Comparison of ENCODE assay signal across 15 cellular contexts in the genomic region with DNA sequence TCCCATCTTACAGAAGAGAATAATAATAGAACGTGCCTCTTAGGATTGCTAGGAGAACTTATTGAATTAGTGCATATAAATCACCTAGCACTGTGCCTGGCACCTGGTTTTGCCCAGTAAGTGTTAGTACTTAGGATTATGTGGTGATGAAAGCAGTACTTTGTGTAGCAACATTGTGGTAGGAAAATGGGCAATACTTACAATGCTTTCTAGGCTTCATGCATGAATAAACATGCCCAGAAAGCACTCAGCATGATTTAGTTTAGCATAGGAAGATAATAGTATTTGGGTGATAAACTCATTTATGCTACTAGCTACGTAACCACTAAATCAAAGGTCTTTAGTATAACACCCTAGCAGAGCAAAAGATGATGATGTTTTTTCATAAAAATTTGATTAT.
"Had no signal": no experiment of that assay in that cellular context is flagged by ENCODE, and none has a peak within 500 bp of the region (broad histone marks: within the 10 kb centered on the region; RNA-seq: fewer than 3 reads in every experiment).

No MANE protein-coding gene starts in this region.

- H3K4me1 Mint-ChIP-seq: activated CD4-positive, alpha-beta T cell treated with anti-CD3 and anti-CD28 coated beads for 36 hours; immature natural killer cell; nephron; stimulated activated memory B cell treated with anti-CD40 and anti-IgM and Interleukin-4, amounts not matched to agents 10 μg/mL and 1 μg/mL and 100 μg/mL, for 72 hours had no signal

- H3K27me3 Mint-ChIP-seq: activated CD4-positive, alpha-beta T cell treated with anti-CD3 and anti-CD28 coated beads for 36 hours; activated CD8-positive, alpha-beta T cell treated with anti-CD3 and anti-CD28 coated beads for 36 hours; stimulated activated memory B cell treated with anti-CD40 and anti-IgM and Interleukin-4, amounts not matched to agents 10 μg/mL and 1 μg/mL and 100 μg/mL, for 72 hours had no signal

- H3K27ac Mint-ChIP-seq: activated CD4-positive, alpha-beta T cell treated with anti-CD3 and anti-CD28 coated beads for 36 hours; activated CD8-positive, alpha-beta T cell treated with anti-CD3 and anti-CD28 coated beads for 36 hours; activated naive CD4-positive, alpha-beta T cell treated with anti-CD3 and anti-CD28 coated beads, Interleukin-2, amount 50 U/mL, for 72 hours; immature natural killer cell; nephron; stimulated activated memory B cell treated with anti-CD40 and anti-IgM and Interleukin-4, amounts not matched to agents 10 μg/mL and 1 μg/mL and 100 μg/mL, for 72 hours had no signal

- H3K9me3 Mint-ChIP-seq: activated CD8-positive, alpha-beta T cell treated with anti-CD3 and anti-CD28 coated beads for 36 hours; activated naive CD4-positive, alpha-beta T cell treated with anti-CD3 and anti-CD28 coated beads, Interleukin-2, amount 50 U/mL, for 72 hours; activated T-cell treated with anti-CD3 and anti-CD28 coated beads, Interleukin-2, amount 50 U/mL, for 4 hours; immature natural killer cell; nephron; stimulated activated memory B cell treated with anti-CD40 and anti-IgM and Interleukin-4, amounts not matched to agents 10 μg/mL and 1 μg/mL and 100 μg/mL, for 72 hours had no signal

- H3K4me3 Mint-ChIP-seq: activated CD4-positive, alpha-beta T cell treated with anti-CD3 and anti-CD28 coated beads for 36 hours; activated CD8-positive, alpha-beta T cell treated with anti-CD3 and anti-CD28 coated beads for 36 hours; activated T-cell treated with anti-CD3 and anti-CD28 coated beads, Interleukin-2, amount 50 U/mL, for 4 hours; immature natural killer cell; nephron; stimulated activated memory B cell treated with anti-CD40 and anti-IgM and Interleukin-4, amounts not matched to agents 10 μg/mL and 1 μg/mL and 100 μg/mL, for 72 hours had no signal

- DNase-seq: activated CD4-positive, alpha-beta T cell treated with anti-CD3 and anti-CD28 coated beads for 36 hours; activated CD8-positive, alpha-beta T cell treated with anti-CD3 and anti-CD28 coated beads for 36 hours; activated effector memory CD4-positive, alpha-beta T cell treated with Interleukin-2 at 50 U/mL for 16 hours; activated T-cell treated with anti-CD3 and anti-CD28 coated beads, Interleukin-2, amount 50 U/mL, for 4 hours; amygdala; brain microvascular endothelial cell; cerebellar nuclear complex; effector CD8-positive, alpha-beta T cell; heart left ventricle; immature natural killer cell; occipital lobe; stimulated activated CD4-positive, alpha-beta T cell treated with anti-CD3 and anti-CD28 coated beads, Interleukin-2, amount 100 ng/mL, for 48 hours had no signal

- H3K36me3 Mint-ChIP-seq: immature natural killer cell had no signal
